Comparison of ENCODE assay signal across 22 cellular contexts in genomic region chr18:2736823-2737222, GRCh38.
A peak's percentile ranks its signal among the peaks of the same experiment; 100 is the strongest.
DNase-seq lines count a peak whose midpoint lies in the region; ATAC-seq, FAIRE-seq and TF ChIP-seq lines count a peak whose summit lies in the region.
"Had no signal": no experiment of that assay in that cellular context is flagged by ENCODE, and none has a peak within 500 bp of the region (broad histone marks: within the 10 kb centered on the region; RNA-seq: fewer than 3 reads in every experiment).

No MANE protein-coding gene starts in this region.

- H3K9me3 Mint-ChIP-seq in IgD-negative memory B cell: peaks cover 0 to 1% (median 1%) of the 10 kb centered on the region in 3 donors
- H3K9me3 Mint-ChIP-seq: CD8-positive, alpha-beta memory T cell; HFFc6 had no signal

- TF ChIP-seq EP300 in HepG2 (IDR thresholded peaks at IDR 0.05; ENCODE audit: low read depth in 2 of 2, low read length in 2 of 2) (no peak), HepG2 (CRISPR knock-in tag; IDR thresholded peaks at IDR 0.05; ENCODE audit: borderline replicate concordance) (no peak), K562 (IDR thresholded peaks at IDR 0.05; ENCODE audit: low read length) (no peak)

- peaks cover 0 to 1% (median 0%) of the 10 kb centered on the region in 3 donors for H3K4me1 Mint-ChIP-seq in IgD-negative memory B cell
- H3K4me1 Mint-ChIP-seq: B cell had no signal

- peaks cover 3 to 64% of the 10 kb centered on the region in 2 experiments for H3K36me3 ChIP-seq in HepG2 (replicated peaks in 1 of 2; ENCODE audit: control insufficient read depth in 1 of 2, insufficient read depth in 2 of 2, low read length in 2 of 2)
- peaks cover 0 to 53% (median 14%) of the 10 kb centered on the region in 4 donors for H3K36me3 ChIP-seq in right lobe of liver
- peaks cover 93% of the 10 kb centered on the region for H3K36me3 ChIP-seq in K562 (ENCODE audit: control insufficient read depth, insufficient read depth, low read length)

- no peaks in the 10 kb centered on the region for H3K27me3 ChIP-seq in HepG2 (ENCODE audit: control insufficient read depth in 1 of 2, insufficient read depth in 2 of 2, low read length in 2 of 2)
- H3K27me3 ChIP-seq in right lobe of liver: no peaks in the 10 kb centered on the region
- H3K27me3 ChIP-seq in K562 (ENCODE audit: control insufficient read depth in 2 of 2, insufficient read depth in 2 of 2, low read length in 2 of 2): no peaks in the 10 kb centered on the region
- H3K27me3 ChIP-seq: BLaER1 treated with 17β-estradiol and CSF1 and Interleukin-3, amounts not matched to agents 10 nM and 100 nM had no signal

- H3K9ac ChIP-seq in HepG2 (ENCODE audit: insufficient read depth, low read depth, low read length) (no peak overlapping the region), K562 (ENCODE audit: insufficient read depth in 1 of 2, low read depth in 2 of 2, low read length in 2 of 2) (no peak overlapping the region)
- H3K9ac ChIP-seq: BLaER1 treated with 17β-estradiol and CSF1 and Interleukin-3, amounts not matched to agents 10 nM and 100 nM; GM23248 had no signal

- no peak for TF ChIP-seq POLR2A in HepG2 (IDR thresholded peaks at IDR 0.05; ENCODE audit: insufficient read depth in 1 of 2, low read depth in 2 of 2, low read length in 2 of 2)
- TF ChIP-seq POLR2A in right lobe of liver (IDR thresholded peaks at IDR 0.05): no peak
- TF ChIP-seq POLR2A in K562 (conservative IDR thresholded peaks at IDR 0.05): 0 out of 2 replicates have a peak, but pooled peaks have one; percentile 14

- intact Hi-C loops in HepG2 (cut with micrococcal nuclease; ENCODE audit: unreplicated experiment) (no loop called here), right lobe of liver (cut with DNase I) (no loop called here), K562 (cut with micrococcal nuclease) (no loop called here)

- H3K9me3 ChIP-seq in HepG2 (ENCODE audit: low read length) (no peaks in the 10 kb centered on the region), right lobe of liver (no peaks in the 10 kb centered on the region), K562 (replicated peaks; ENCODE audit: control insufficient read depth, insufficient read depth, low read depth, low read length) (no peaks in the 10 kb centered on the region)
- H3K9me3 ChIP-seq: BLaER1 treated with 17β-estradiol and CSF1 and Interleukin-3, amounts not matched to agents 10 nM and 100 nM had no signal

- no peak for ATAC-seq in HepG2
- no peak for ATAC-seq in right lobe of liver
- peak; percentile 38 for ATAC-seq in K562

- peaks cover 28% of the 10 kb centered on the region for H3K36me3 Mint-ChIP-seq in IgD-negative memory B cell

- H3K79me2 ChIP-seq in HepG2 (ENCODE audit: insufficient read depth, low read length): no peaks in the 10 kb centered on the region
- no peaks in the 10 kb centered on the region for H3K79me2 ChIP-seq in K562 (ENCODE audit: control insufficient read depth, insufficient read depth, low read length)

- H3K27ac ChIP-seq in HepG2 (ENCODE audit: extremely low read length, insufficient read depth, low read length): no peak overlapping the region
- no peak overlapping the region for H3K27ac ChIP-seq in right lobe of liver
- H3K27ac ChIP-seq in K562 (ENCODE audit: extremely low read depth, low read depth, low read length): no peak overlapping the region
- H3K27ac ChIP-seq: 22Rv1; BLaER1 treated with 17β-estradiol and CSF1 and Interleukin-3, amounts not matched to agents 10 nM and 100 nM; GM23248 had no signal

- in situ Hi-C loops in HepG2 (cut with HindIII; ENCODE audit: extremely low pct_ligation_motif_present, low pct_unique_long_range_greater_than_20kb): no loop called here
- in situ Hi-C loops in K562 (cut with MboI): no loop called here

- no peak overlapping the region for H3K4me3 Mint-ChIP-seq in IgD-negative memory B cell
- H3K4me3 Mint-ChIP-seq: B cell; CD8-positive, alpha-beta memory T cell; HFFc6 had no signal

- TF ChIP-seq CTCF in HepG2 (CRISPR knock-in tag; IDR thresholded peaks at IDR 0.05) (no peak), right lobe of liver (IDR thresholded peaks at IDR 0.05) (no peak), K562 (IDR thresholded peaks at IDR 0.05 in 2 of 3, conservative IDR thresholded peaks at IDR 0.05 in 1 of 3; ENCODE audit: insufficient read depth in 2 of 3, low read depth in 1 of 3, low read length in 3 of 3) (no peak)

- no peak for TF ChIP-seq RAD21 in HepG2 (CRISPR knock-in tag; IDR thresholded peaks at IDR 0.05)
- TF ChIP-seq RAD21 in K562 (CRISPR knock-in tag; conservative IDR thresholded peaks at IDR 0.05 in 1 of 2, IDR thresholded peaks at IDR 0.05 in 1 of 2): no peak

- no peaks in the 10 kb centered on the region for H3K9me1 ChIP-seq in K562 (ENCODE audit: control insufficient read depth, insufficient read depth, low read length)

- 96% methylated on average over 3 of the region's 3 CpGs for WGBS in HepG2 (ENCODE audit: low lambda C conversion rate)
- WGBS in right lobe of liver (ENCODE audit: insufficient coverage, low coverage, low lambda C conversion rate, missing lambda C conversion rate): 75% methylated on average over 3 of the region's 3 CpGs
- WGBS in K562 (ENCODE audit: insufficient coverage, low coverage, missing lambda C conversion rate): 84% methylated on average over 3 of the region's 3 CpGs

- H4K20me1 ChIP-seq in HepG2 (ENCODE audit: insufficient read depth, low read length) (no peaks in the 10 kb centered on the region), K562 (replicated peaks; ENCODE audit: control insufficient read depth, insufficient read depth, low read length) (no peaks in the 10 kb centered on the region)
- H4K20me1 ChIP-seq: BLaER1 treated with 17β-estradiol and CSF1 and Interleukin-3, amounts not matched to agents 10 nM and 100 nM had no signal

- DNase-seq in HepG2 (ENCODE audit: low spot score) (no peak), right lobe of liver (no peak), K562 (ENCODE audit: extremely low read depth in 1 of 4, low spot score in 3 of 4) (no peak), urothelium cell line (ENCODE audit: low spot score) (no peak), NCI-H748 treated with DMSO at 0.1 percent for 48 hours (lab: John Stamatoyannopoulos, UW) (no peak), 8988T (no peak)
- no peak for DNase-seq in stimulated activated CD4-positive, alpha-beta T cell treated with anti-CD3 and anti-CD28 coated beads, Interleukin-4, amount 100 ng/mL, for 4 hours
- DNase-seq: CD8-positive, alpha-beta memory T cell; COR-L47; DMS153; DMS79; GDM1; GM23248; HCEC 1CT; HFFc6 had no signal

- H3K4me3 ChIP-seq in HepG2 (replicated peaks in 1 of 3; ENCODE audit: insufficient read depth in 1 of 3, low read depth in 2 of 3, low read length in 3 of 3) (no peak overlapping the region), right lobe of liver (no peak overlapping the region), K562 (no peak overlapping the region)
- H3K4me3 ChIP-seq: BLaER1 treated with 17β-estradiol and CSF1 and Interleukin-3, amounts not matched to agents 10 nM and 100 nM; GM23248 had no signal

- BruUV-seq in HepG2 (replicated peaks; lab: Mats Ljungman, UMichigan) (no TSS peak), K562 (replicated peaks; lab: Mats Ljungman, UMichigan) (TSS peak; percentile 7)

- H3K4me2 ChIP-seq in HepG2 (ENCODE audit: low read depth, low read length) (no peak overlapping the region), K562 (ENCODE audit: insufficient read depth, low read length) (no peak overlapping the region)
- H3K4me2 ChIP-seq: BLaER1 treated with 17β-estradiol and CSF1 and Interleukin-3, amounts not matched to agents 10 nM and 100 nM had no signal

- peak overlapping the region; percentile 10 to 78 (median 51) for H3K27ac Mint-ChIP-seq in IgD-negative memory B cell
- H3K27ac Mint-ChIP-seq: B cell, HFFc6 had no signal

- FAIRE-seq in HepG2 (lab: Jason Lieb, UNC): no peak
- FAIRE-seq in K562 (lab: Jason Lieb, UNC): no peak
- peak; percentile 52 for FAIRE-seq in urothelium cell line (lab: Jason Lieb, UNC)
- FAIRE-seq: GM19239, H54, HTR-8/SVneo had no signal

- no peaks in the 10 kb centered on the region for H3K27me3 Mint-ChIP-seq in IgD-negative memory B cell
- H3K27me3 Mint-ChIP-seq: B cell; CD8-positive, alpha-beta memory T cell had no signal

- CTCF ChIA-PET in HepG2 (lab: Yijun Ruan, JAX; ENCODE audit: low intra/inter-chr PET ratio, low total read pairs) (no interaction called here), K562 (lab: Yijun Ruan, JAX; ENCODE audit: low intra/inter-chr PET ratio) (no interaction called here)

- H2AFZ ChIP-seq in HepG2 (ENCODE audit: low read length) (no peak overlapping the region), K562 (ENCODE audit: low read depth, low read length) (no peak overlapping the region)
- H2AFZ ChIP-seq: GM23248 had no signal

- POLR2A ChIA-PET in HepG2 (lab: Yijun Ruan, JAX) (no interaction called here), K562 (lab: Yijun Ruan, JAX) (interaction anchor here (2.1 kb wide), 1 partner anchor 15 kb away, joined by 4 read pairs; no protein-coding TSS in a partner anchor)

- H3K4me1 ChIP-seq in HepG2 (ENCODE audit: insufficient read depth, low read length) (no peaks in the 10 kb centered on the region), right lobe of liver (no peaks in the 10 kb centered on the region), K562 (replicated peaks in 1 of 2; ENCODE audit: control insufficient read depth in 2 of 2, insufficient read depth in 2 of 2, low read length in 2 of 2) (no peaks in the 10 kb centered on the region)
- H3K4me1 ChIP-seq: BLaER1 treated with 17β-estradiol and CSF1 and Interleukin-3, amounts not matched to agents 10 nM and 100 nM had no signal

TF ChIP-seq in HepG2, 621 proteins besides CTCF, POLR2A, EP300 and RAD21:
- peak; percentile 35; the same call in 1 of the 2 replicates for TF ChIP-seq MAFF (IDR thresholded peaks at IDR 0.05; ENCODE audit: low read depth, low read length)
- peak; percentile 33 to 69; a peak in 3 of 4 replicates for TF ChIP-seq MAFK (conservative IDR thresholded peaks at IDR 0.05 in 1 of 2, IDR thresholded peaks at IDR 0.05 in 1 of 2; ENCODE audit: low read length in 2 of 2)
- TF ChIP-seq ZNF75D (CRISPR knock-in tag; IDR thresholded peaks at IDR 0.05; ENCODE audit: borderline replicate concordance): no peak

TF ChIP-seq in K562, 482 proteins besides CTCF, POLR2A, EP300 and RAD21 (continues in another document):
- TF ChIP-seq POLR2B (IDR thresholded peaks at IDR 0.05; ENCODE audit: low read depth, partially characterized antibody): peak; percentile 28
- no peak for TF ChIP-seq NCOA4 (IDR thresholded peaks at IDR 0.05; ENCODE audit: partially characterized antibody)

Comparison
In these comparisons a context has a peak if more than half of its experiments do, and no peak if none do; other contexts are left out.
1. Of the 241 proteins assayed by ChIP-seq in both HepG2 and K562: peak only in HepG2: MAFF; only in K562: MEIS2, POLR2A, POLR2AphosphoS2 and ZNF3; in both: MAFK; in neither: 235.